In genomic region chr2:9206991-9207640, GRCh38 we compare ENCODE assay signal across 8 cellular contexts. TPM values are rescaled to one million over a fixed set of nuclear protein-coding genes. Genes with fewer than 3 reads are reported as not detected.
DNase-seq lines count a peak whose midpoint lies in the region; ATAC-seq and TF ChIP-seq lines count a peak whose summit lies in the region.

No MANE protein-coding gene starts in this region.

- peaks cover 31% of the 10 kb centered on the region for H3K27me3 ChIP-seq in HL-60 (ENCODE audit: insufficient read depth, poor library complexity, severe bottlenecking)
- H3K27me3 ChIP-seq in ascending aorta: no peaks in the 10 kb centered on the region
- H3K27me3 ChIP-seq in skeletal muscle tissue (ENCODE audit: control insufficient read depth in 3 of 3, insufficient read depth in 3 of 3, low read length in 3 of 3): peaks cover 0 to 13% (median 0%) of the 10 kb centered on the region in 3 donors

- H3K27ac ChIP-seq in HL-60 (replicated peaks) (no peak overlapping the region), ascending aorta (peak overlapping the region; percentile 93 to 98), skeletal muscle tissue (ENCODE audit: low read depth, low read length) (peak overlapping the region; percentile 64)

- no peak for ATAC-seq in GM18858 (IDR thresholded peaks at IDR 0.05; ENCODE audit: unreplicated experiment)

- DNase-seq in activated naive CD4-positive, alpha-beta T cell treated with Interleukin-2 at 50 U/mL for 16 hours: peak; percentile 5
- no peak for DNase-seq in activated naive CD4-positive, alpha-beta T cell (lab: John Stamatoyannopoulos, UW)
- DNase-seq in HL-60 (ENCODE audit: low read depth in 1 of 2, low spot score in 1 of 2): no peak
- DNase-seq in ascending aorta (ENCODE audit: low spot score in 2 of 2): peak in 1 of 2 donors; percentile 71
- no peak for DNase-seq in NCI-H446 treated with DMSO at 0.1 percent for 48 hours (lab: John Stamatoyannopoulos, UW)

- H3K4me1 ChIP-seq in ascending aorta (peaks cover 5 to 27% of the 10 kb centered on the region in 2 donors), skeletal muscle tissue (ENCODE audit: control insufficient read depth in 3 of 3, insufficient read depth in 3 of 3, low read length in 3 of 3) (peaks cover 14 to 17% (median 15%) of the 10 kb centered on the region in 3 donors)

- H3K9ac ChIP-seq in skeletal muscle tissue (ENCODE audit: low read depth in 1 of 3, low read length in 3 of 3): peak overlapping the region; percentile 55 to 77 (median 76)

- no peak for TF ChIP-seq CTCF in HL-60 (IDR thresholded peaks at IDR 0.05; ENCODE audit: insufficient read depth, low read length)
- no peak for TF ChIP-seq CTCF in ascending aorta (IDR thresholded peaks at IDR 0.05)

- H3K4me3 ChIP-seq in HL-60 (replicated peaks; ENCODE audit: insufficient read depth, low read length) (peak overlapping the region; percentile 23), ascending aorta (peak overlapping the region; percentile 79 to 80), iPS-11a (ENCODE audit: low read depth, low read length) (peak overlapping the region; percentile 67), skeletal muscle tissue (ENCODE audit: low read length in 3 of 3) (peak overlapping the region; percentile 66 to 77 (median 74))

- H3K36me3 ChIP-seq in ascending aorta (no peaks in the 10 kb centered on the region), skeletal muscle tissue (ENCODE audit: control insufficient read depth in 3 of 3, insufficient read depth in 3 of 3, low read length in 3 of 3) (no peaks in the 10 kb centered on the region)

- intact Hi-C loops in ascending aorta (cut with DNase I): loop anchor here (1.0 to 5.0 kb wide), 9 partner anchors 16 to 215 kb away; partner anchors contain the start of genes CPSF3 and ITGB1BP1

- no peaks in the 10 kb centered on the region for H3K9me3 ChIP-seq in ascending aorta
- no peaks in the 10 kb centered on the region for H3K9me3 ChIP-seq in skeletal muscle tissue (ENCODE audit: control insufficient read depth in 3 of 3, low read length in 3 of 3)

RNA-seq across cellular contexts. Expression of gene ASAP2, which starts 0.5 kb away (rescaled TPM):
- total RNA-seq in ascending aorta (56.9 TPM), skeletal muscle tissue (17.7 TPM)

Comparison
In these comparisons a context has a peak if more than half of its experiments do, and no peak if none do; other contexts are left out.
1. H3K4me3 ChIP-seq: peak in every context shown above with its lines; median percentile 80 in ascending aorta; 74 in skeletal muscle tissue; 67 in iPS-11a; 23 in HL-60.